1 cellular context compared by ENCODE assay signal in genomic region chr18:8257851-8258434, GRCh38.
TF ChIP-seq lines count a peak whose summit lies in the region.

No MANE protein-coding gene starts in this region.

TF ChIP-seq in K562, 482 proteins besides CTCF, POLR2A, EP300 and RAD21:
- TF ChIP-seq, protein P1, sequence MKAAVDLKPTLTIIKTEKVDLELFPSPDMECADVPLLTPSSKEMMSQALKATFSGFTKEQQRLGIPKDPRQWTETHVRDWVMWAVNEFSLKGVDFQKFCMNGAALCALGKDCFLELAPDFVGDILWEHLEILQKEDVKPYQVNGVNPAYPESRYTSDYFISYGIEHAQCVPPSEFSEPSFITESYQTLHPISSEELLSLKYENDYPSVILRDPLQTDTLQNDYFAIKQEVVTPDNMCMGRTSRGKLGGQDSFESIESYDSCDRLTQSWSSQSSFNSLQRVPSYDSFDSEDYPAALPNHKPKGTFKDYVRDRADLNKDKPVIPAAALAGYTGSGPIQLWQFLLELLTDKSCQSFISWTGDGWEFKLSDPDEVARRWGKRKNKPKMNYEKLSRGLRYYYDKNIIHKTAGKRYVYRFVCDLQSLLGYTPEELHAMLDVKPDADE (conservative IDR thresholded peaks at IDR 0.05; ENCODE audit: control insufficient read depth, low read depth, low read length) = no peak
- no peak for TF ChIP-seq HLTF (IDR thresholded peaks at IDR 0.05)
- TF ChIP-seq POLR2H (tag; IDR thresholded peaks at IDR 0.05; ENCODE audit: low read depth) = no peak
- TF ChIP-seq KDM2B (CRISPR knock-in tag; IDR thresholded peaks at IDR 0.05) = no peak
- no peak for TF ChIP-seq POU5F1 (IDR thresholded peaks at IDR 0.05; ENCODE audit: borderline replicate concordance, low read depth, low read length, partially characterized antibody)
- no peak for TF ChIP-seq TCF3 (CRISPR knock-in tag; IDR thresholded peaks at IDR 0.05)
- no peak for TF ChIP-seq HNRNPUL1 (IDR thresholded peaks at IDR 0.05; ENCODE audit: low read length)
- no peak for TF ChIP-seq CBX8 (IDR thresholded peaks at IDR 0.05; ENCODE audit: borderline replicate concordance, extremely low read depth, low read depth, low read length, poor library complexity, severe bottlenecking)
- TF ChIP-seq ZFP1 (CRISPR knock-in tag; IDR thresholded peaks at IDR 0.05) = no peak
- no peak for TF ChIP-seq ZNF764 (CRISPR knock-in tag; IDR thresholded peaks at IDR 0.05; ENCODE audit: low read depth)
- no peak for TF ChIP-seq ELK1 (CRISPR knock-in tag; IDR thresholded peaks at IDR 0.05)
- TF ChIP-seq MECOM (CRISPR knock-in tag; IDR thresholded peaks at IDR 0.05) = no peak
TF ChIP-seq in K562: peak in this region for 0.
